In the genomic region with DNA sequence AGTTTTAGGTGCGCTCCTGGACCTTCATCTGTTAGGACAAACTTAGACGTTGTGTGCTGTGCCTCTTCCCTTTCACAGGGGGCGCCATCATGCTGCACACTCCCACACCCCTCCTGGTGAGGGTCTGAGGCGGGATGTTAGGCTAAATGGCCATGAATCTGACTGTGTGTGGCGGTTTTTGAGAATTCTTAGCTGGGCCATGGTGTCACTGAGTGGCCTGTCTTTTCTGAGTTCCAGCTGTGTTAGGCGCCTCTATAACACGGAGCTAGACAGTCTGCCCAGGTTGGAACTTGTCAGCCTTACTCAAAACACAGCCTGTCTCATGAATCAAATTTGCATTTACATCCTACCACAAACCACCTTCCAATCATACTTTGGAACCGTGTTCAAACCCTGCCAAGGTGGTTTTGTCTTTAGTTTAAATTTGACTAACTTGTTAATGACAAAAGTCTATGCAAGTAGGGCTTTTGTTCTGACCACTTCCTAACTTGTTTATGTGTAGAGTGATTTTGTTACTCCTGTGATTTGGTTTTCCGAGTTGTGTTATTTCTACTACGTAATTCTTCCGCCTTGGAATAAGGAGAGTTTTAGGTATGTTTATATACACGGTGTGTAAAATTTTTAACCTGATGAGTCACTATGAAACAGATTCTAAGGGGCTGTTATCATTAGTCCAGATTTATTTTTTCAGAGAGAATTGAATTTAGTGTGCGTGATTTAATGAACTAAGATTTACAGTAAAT, we compare ENCODE assay signal across 2 cellular contexts.
TF ChIP-seq lines count a peak whose summit lies in the region.

No MANE protein-coding gene starts in this region.

TF ChIP-seq in A549, 52 proteins besides CTCF, POLR2A, EP300 and RAD21:
- 0 out of 2 replicates have a peak, but pooled peaks have one; percentile 16 for TF ChIP-seq HEYL (CRISPR knock-in tag; IDR thresholded peaks at IDR 0.05)
- TF ChIP-seq RNF2 (IDR thresholded peaks at IDR 0.05; ENCODE audit: borderline replicate concordance, low read depth), result no peak
- TF ChIP-seq FOSL2 (IDR thresholded peaks at IDR 0.05), result no peak
- TF ChIP-seq FOSL2 (CRISPR knock-in tag; IDR thresholded peaks at IDR 0.05), result peak; percentile 68
- no peak for TF ChIP-seq PHF8 (IDR thresholded peaks at IDR 0.05; ENCODE audit: borderline replicate concordance, low read depth)
- TF ChIP-seq, protein P1, sequence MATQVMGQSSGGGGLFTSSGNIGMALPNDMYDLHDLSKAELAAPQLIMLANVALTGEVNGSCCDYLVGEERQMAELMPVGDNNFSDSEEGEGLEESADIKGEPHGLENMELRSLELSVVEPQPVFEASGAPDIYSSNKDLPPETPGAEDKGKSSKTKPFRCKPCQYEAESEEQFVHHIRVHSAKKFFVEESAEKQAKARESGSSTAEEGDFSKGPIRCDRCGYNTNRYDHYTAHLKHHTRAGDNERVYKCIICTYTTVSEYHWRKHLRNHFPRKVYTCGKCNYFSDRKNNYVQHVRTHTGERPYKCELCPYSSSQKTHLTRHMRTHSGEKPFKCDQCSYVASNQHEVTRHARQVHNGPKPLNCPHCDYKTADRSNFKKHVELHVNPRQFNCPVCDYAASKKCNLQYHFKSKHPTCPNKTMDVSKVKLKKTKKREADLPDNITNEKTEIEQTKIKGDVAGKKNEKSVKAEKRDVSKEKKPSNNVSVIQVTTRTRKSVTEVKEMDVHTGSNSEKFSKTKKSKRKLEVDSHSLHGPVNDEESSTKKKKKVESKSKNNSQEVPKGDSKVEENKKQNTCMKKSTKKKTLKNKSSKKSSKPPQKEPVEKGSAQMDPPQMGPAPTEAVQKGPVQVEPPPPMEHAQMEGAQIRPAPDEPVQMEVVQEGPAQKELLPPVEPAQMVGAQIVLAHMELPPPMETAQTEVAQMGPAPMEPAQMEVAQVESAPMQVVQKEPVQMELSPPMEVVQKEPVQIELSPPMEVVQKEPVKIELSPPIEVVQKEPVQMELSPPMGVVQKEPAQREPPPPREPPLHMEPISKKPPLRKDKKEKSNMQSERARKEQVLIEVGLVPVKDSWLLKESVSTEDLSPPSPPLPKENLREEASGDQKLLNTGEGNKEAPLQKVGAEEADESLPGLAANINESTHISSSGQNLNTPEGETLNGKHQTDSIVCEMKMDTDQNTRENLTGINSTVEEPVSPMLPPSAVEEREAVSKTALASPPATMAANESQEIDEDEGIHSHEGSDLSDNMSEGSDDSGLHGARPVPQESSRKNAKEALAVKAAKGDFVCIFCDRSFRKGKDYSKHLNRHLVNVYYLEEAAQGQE (IDR thresholded peaks at IDR 0.05), result no peak

TF ChIP-seq in K562, 482 proteins besides CTCF, POLR2A, EP300 and RAD21:
- TF ChIP-seq ELF2 (CRISPR knock-in tag; IDR thresholded peaks at IDR 0.05), result 0 out of 2 replicates have a peak, but pooled peaks have one; percentile 23
- peak; percentile 84 to 90 for TF ChIP-seq KDM1A (IDR thresholded peaks at IDR 0.05)
- TF ChIP-seq HDAC2 (IDR thresholded peaks at IDR 0.05), result 0 out of 2 replicates have a peak, but pooled peaks have one; percentile 11
- peak in 1 of 3 experiments; percentile 31 for TF ChIP-seq YY1 (IDR thresholded peaks at IDR 0.05; ENCODE audit: borderline replicate concordance in 1 of 3, control insufficient read depth in 1 of 3, extremely low read depth in 1 of 3, insufficient read depth in 3 of 3, insufficient read length in 1 of 3, insufficient replicate concordance in 2 of 3, low read depth in 1 of 3, low read length in 2 of 3)
- TF ChIP-seq, protein P2, sequence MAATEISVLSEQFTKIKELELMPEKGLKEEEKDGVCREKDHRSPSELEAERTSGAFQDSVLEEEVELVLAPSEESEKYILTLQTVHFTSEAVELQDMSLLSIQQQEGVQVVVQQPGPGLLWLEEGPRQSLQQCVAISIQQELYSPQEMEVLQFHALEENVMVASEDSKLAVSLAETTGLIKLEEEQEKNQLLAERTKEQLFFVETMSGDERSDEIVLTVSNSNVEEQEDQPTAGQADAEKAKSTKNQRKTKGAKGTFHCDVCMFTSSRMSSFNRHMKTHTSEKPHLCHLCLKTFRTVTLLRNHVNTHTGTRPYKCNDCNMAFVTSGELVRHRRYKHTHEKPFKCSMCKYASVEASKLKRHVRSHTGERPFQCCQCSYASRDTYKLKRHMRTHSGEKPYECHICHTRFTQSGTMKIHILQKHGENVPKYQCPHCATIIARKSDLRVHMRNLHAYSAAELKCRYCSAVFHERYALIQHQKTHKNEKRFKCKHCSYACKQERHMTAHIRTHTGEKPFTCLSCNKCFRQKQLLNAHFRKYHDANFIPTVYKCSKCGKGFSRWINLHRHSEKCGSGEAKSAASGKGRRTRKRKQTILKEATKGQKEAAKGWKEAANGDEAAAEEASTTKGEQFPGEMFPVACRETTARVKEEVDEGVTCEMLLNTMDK (IDR thresholded peaks at IDR 0.05; ENCODE audit: borderline replicate concordance, insufficient read depth, low read depth, low read length, poor library complexity, severe bottlenecking), result peak; percentile 63
- TF ChIP-seq ZBTB7A (IDR thresholded peaks at IDR 0.05; ENCODE audit: borderline replicate concordance, control insufficient read depth, low read depth, low read length), result peak; percentile 71; the same call in 1 of the 2 replicates
- TF ChIP-seq, protein P3, sequence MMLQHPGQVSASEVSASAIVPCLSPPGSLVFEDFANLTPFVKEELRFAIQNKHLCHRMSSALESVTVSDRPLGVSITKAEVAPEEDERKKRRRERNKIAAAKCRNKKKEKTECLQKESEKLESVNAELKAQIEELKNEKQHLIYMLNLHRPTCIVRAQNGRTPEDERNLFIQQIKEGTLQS (IDR thresholded peaks at IDR 0.05), result 0 out of 2 replicates have a peak, but pooled peaks have one; percentile 20
- TF ChIP-seq, protein P3 (CRISPR knock-in tag; conservative IDR thresholded peaks at IDR 0.05), result no peak
- TF ChIP-seq SNIP1 (IDR thresholded peaks at IDR 0.05; ENCODE audit: low read depth), result no peak
- TF ChIP-seq FOSL1 (tag; conservative IDR thresholded peaks at IDR 0.05), result 0 out of 2 replicates have a peak, but pooled peaks have one; percentile 12
- no peak for TF ChIP-seq CBFA2T2 (conservative IDR thresholded peaks at IDR 0.05)
- no peak for TF ChIP-seq NCOA1 (IDR thresholded peaks at IDR 0.05; ENCODE audit: low read depth)
- 0 out of 2 replicates have a peak, but pooled peaks have one; percentile 30 for TF ChIP-seq KLF16 (IDR thresholded peaks at IDR 0.05)
- no peak for TF ChIP-seq CBX8 (IDR thresholded peaks at IDR 0.05; ENCODE audit: borderline replicate concordance, extremely low read depth, low read depth, low read length, poor library complexity, severe bottlenecking)
- TF ChIP-seq, protein P4, sequence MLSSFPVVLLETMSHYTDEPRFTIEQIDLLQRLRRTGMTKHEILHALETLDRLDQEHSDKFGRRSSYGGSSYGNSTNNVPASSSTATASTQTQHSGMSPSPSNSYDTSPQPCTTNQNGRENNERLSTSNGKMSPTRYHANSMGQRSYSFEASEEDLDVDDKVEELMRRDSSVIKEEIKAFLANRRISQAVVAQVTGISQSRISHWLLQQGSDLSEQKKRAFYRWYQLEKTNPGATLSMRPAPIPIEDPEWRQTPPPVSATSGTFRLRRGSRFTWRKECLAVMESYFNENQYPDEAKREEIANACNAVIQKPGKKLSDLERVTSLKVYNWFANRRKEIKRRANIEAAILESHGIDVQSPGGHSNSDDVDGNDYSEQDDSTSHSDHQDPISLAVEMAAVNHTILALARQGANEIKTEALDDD (IDR thresholded peaks at IDR 0.05), result peak; percentile 53; the same call in 1 of the 2 replicates
